ENCODE assay signal across 2 cellular contexts in the genomic region with DNA sequence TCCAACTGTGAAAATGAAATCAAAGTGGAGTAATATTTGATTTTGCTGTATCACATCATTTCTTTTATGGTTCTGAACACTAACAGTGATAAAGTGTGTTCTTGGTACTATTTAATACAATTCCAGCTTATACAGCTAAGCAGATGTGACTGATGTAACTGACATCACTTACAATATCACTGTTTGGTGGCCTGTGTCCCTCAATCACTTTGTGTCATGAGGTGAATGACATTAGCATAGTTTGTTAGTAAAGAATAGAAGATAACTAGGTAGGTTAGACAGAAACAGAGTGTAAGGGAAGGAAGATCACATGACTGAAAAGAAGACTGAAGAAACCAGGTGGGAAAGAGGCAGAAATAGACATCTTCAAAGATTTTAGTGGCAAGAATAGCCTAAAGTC.
A peak's percentile ranks its signal among the peaks of the same experiment; 100 is the strongest.
TF ChIP-seq lines count a peak whose summit lies in the region.

No MANE protein-coding gene starts in this region.

TF ChIP-seq in liver, 16 proteins besides CTCF, POLR2A, EP300 and RAD21 (continued from another document):
- no peak for TF ChIP-seq REST (IDR thresholded peaks at IDR 0.05)
- peak in 1 of 2 donors; percentile 57 for TF ChIP-seq RXRA (IDR thresholded peaks at IDR 0.05)
- no peak for TF ChIP-seq FOXA1 (IDR thresholded peaks at IDR 0.05)
- no peak for TF ChIP-seq ZBTB33 (IDR thresholded peaks at IDR 0.05)
- TF ChIP-seq, protein P1, sequence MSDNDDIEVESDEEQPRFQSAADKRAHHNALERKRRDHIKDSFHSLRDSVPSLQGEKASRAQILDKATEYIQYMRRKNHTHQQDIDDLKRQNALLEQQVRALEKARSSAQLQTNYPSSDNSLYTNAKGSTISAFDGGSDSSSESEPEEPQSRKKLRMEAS (IDR thresholded peaks at IDR 0.05), result peak; percentile 16
- TF ChIP-seq FOXA2 (IDR thresholded peaks at IDR 0.05), result no peak

TF ChIP-seq in HepG2, 621 proteins besides CTCF, POLR2A, EP300 and RAD21 (continued from another document):
- TF ChIP-seq, protein P2, sequence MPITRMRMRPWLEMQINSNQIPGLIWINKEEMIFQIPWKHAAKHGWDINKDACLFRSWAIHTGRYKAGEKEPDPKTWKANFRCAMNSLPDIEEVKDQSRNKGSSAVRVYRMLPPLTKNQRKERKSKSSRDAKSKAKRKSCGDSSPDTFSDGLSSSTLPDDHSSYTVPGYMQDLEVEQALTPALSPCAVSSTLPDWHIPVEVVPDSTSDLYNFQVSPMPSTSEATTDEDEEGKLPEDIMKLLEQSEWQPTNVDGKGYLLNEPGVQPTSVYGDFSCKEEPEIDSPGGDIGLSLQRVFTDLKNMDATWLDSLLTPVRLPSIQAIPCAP (CRISPR knock-in tag; IDR thresholded peaks at IDR 0.05; ENCODE audit: low read depth), result no peak
